In the genomic region with DNA sequence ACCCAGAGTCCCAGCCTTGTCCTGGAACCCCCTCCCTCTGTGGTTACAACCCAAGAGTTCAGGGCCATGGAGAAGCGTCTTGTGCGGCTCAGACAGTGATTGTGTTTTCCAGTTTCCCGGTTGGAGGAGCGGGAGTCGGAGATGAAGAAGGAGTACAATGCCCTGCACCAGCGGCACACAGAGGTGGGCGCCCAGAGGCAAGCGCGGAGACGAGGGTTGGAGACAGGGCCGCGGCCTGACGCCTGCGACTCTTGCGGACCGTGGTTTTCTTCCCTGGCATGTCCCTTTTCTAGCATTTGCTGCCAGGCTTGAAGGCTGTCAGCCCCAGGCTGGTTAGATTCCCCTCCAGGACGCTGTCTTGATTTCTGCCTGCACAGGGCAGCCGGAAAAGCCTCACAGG, we compare ENCODE assay signal across 27 cellular contexts.
"Had no signal": no experiment of that assay in that cellular context is flagged by ENCODE, and none has a peak within 500 bp of the region (broad histone marks: within the 10 kb centered on the region; RNA-seq: fewer than 3 reads in every experiment).

No MANE protein-coding gene starts in this region.

- ATAC-seq: activated naive CD4-positive, alpha-beta T cell treated with anti-CD3 and anti-CD28 coated beads, Interleukin-2, amount 50 U/mL, for 72 hours; activated T-cell treated with anti-CD3 and anti-CD28 coated beads, Interleukin-2, amount 50 U/mL, for 72 hours had no signal

- H3K4me1 ChIP-seq: ascending aorta had no signal

- H3K4me1 Mint-ChIP-seq: activated CD4-positive, alpha-beta memory T cell treated with anti-CD3 and anti-CD28 coated beads, Interleukin-2, amount 10 ng/mL, durations not matched to agents 7 days and 5 days; activated naive CD4-positive, alpha-beta T cell treated with anti-CD3 and anti-CD28 coated beads, Interleukin-2, amount 10 ng/mL, durations not matched to agents 7 days and 5 days; endodermal cell had no signal

- FAIRE-seq: bronchial epithelial cell, frontal cortex had no signal

- DNase-seq: activated CD4-positive, alpha-beta memory T cell treated with anti-CD3 and anti-CD28 coated beads, Interleukin-2, amount 10 ng/mL, durations not matched to agents 7 days and 5 days; activated CD4-positive, alpha-beta T cell treated with anti-CD3 and anti-CD28 coated beads for 1 hour; activated CD4-positive, alpha-beta T cell treated with anti-CD3 and anti-CD28 coated beads for 4 hours; activated CD4-positive, alpha-beta T cell treated with anti-CD3 and anti-CD28 coated beads, Interleukin-2, amount 10 ng/mL, durations not matched to agents 7 days and 5 days; activated CD4-positive, alpha-beta T cell treated with anti-CD3 and anti-CD28 coated beads, Interleukin-2, amount 50 U/mL, for 4 hours; activated CD8-positive, alpha-beta memory T cell treated with anti-CD3 and anti-CD28 coated beads, Interleukin-2, amount 50 U/mL, for 48 hours; activated gamma-delta T cell; activated naive CD4-positive, alpha-beta T cell; activated naive CD4-positive, alpha-beta T cell treated with anti-CD3 and anti-CD28 coated beads, Interleukin-2, amount 10 ng/mL, durations not matched to agents 7 days and 5 days; activated naive CD8-positive, alpha-beta T cell treated with anti-CD3 and anti-CD28 coated beads, Interleukin-2, amount 10 ng/mL, durations not matched to agents 7 days and 5 days; activated T-cell treated with anti-CD3 and anti-CD28 coated beads for 4 hours; activated T-cell treated with anti-CD3 and anti-CD28 coated beads, Interleukin-2, amount 50 U/mL, for 24 hours; activated T-cell treated with anti-CD3 and anti-CD28 coated beads, Interleukin-2, amount 50 U/mL, for 72 hours; brain microvascular endothelial cell; dorsolateral prefrontal cortex; effector memory CD4-positive, alpha-beta T cell; endodermal cell; head of caudate nucleus; T-helper 2 cell had no signal

- H3K27me3 Mint-ChIP-seq: activated CD4-positive, alpha-beta memory T cell treated with anti-CD3 and anti-CD28 coated beads, Interleukin-2, amount 10 ng/mL, durations not matched to agents 7 days and 5 days; activated CD4-positive, alpha-beta T cell treated with anti-CD3 and anti-CD28 coated beads, Interleukin-2, amount 10 ng/mL, durations not matched to agents 7 days and 5 days; activated naive CD4-positive, alpha-beta T cell treated with anti-CD3 and anti-CD28 coated beads, Interleukin-2, amount 10 ng/mL, durations not matched to agents 7 days and 5 days; activated naive CD8-positive, alpha-beta T cell treated with anti-CD3 and anti-CD28 coated beads, Interleukin-2, amount 10 ng/mL, durations not matched to agents 7 days and 5 days; activated T-cell treated with anti-CD3 and anti-CD28 coated beads, Interleukin-2, amount 50 U/mL, for 24 hours; central memory CD8-positive, alpha-beta T cell; dendritic cell treated with granulocyte-macrophage colony-stimulating factor and Interleukin-4, amounts not matched to agents 40 ng/mL and 50 ng/mL, for 4 days had no signal

- H3K4me3 Mint-ChIP-seq: activated CD4-positive, alpha-beta memory T cell treated with anti-CD3 and anti-CD28 coated beads, Interleukin-2, amount 10 ng/mL, durations not matched to agents 7 days and 5 days; activated CD4-positive, alpha-beta T cell treated with anti-CD3 and anti-CD28 coated beads, Interleukin-2, amount 10 ng/mL, durations not matched to agents 7 days and 5 days; activated naive CD4-positive, alpha-beta T cell treated with anti-CD3 and anti-CD28 coated beads, Interleukin-2, amount 10 ng/mL, durations not matched to agents 7 days and 5 days; activated naive CD8-positive, alpha-beta T cell treated with anti-CD3 and anti-CD28 coated beads, Interleukin-2, amount 10 ng/mL, durations not matched to agents 7 days and 5 days; activated T-cell treated with anti-CD3 and anti-CD28 coated beads, Interleukin-2, amount 50 U/mL, for 24 hours; activated T-cell treated with anti-CD3 and anti-CD28 coated beads, Interleukin-2, amount 50 U/mL, for 72 hours; central memory CD8-positive, alpha-beta T cell; dendritic cell treated with granulocyte-macrophage colony-stimulating factor and Interleukin-4, amounts not matched to agents 40 ng/mL and 50 ng/mL, for 4 days; endodermal cell had no signal

- H3K9me3 Mint-ChIP-seq: activated CD4-positive, alpha-beta memory T cell treated with anti-CD3 and anti-CD28 coated beads, Interleukin-2, amount 10 ng/mL, durations not matched to agents 7 days and 5 days; activated CD4-positive, alpha-beta T cell treated with anti-CD3 and anti-CD28 coated beads, Interleukin-2, amount 10 ng/mL, durations not matched to agents 7 days and 5 days; activated naive CD4-positive, alpha-beta T cell treated with anti-CD3 and anti-CD28 coated beads, Interleukin-2, amount 10 ng/mL, durations not matched to agents 7 days and 5 days; activated naive CD4-positive, alpha-beta T cell treated with anti-CD3 and anti-CD28 coated beads, Interleukin-2, amount 50 U/mL, for 72 hours; activated naive CD8-positive, alpha-beta T cell treated with anti-CD3 and anti-CD28 coated beads, Interleukin-2, amount 10 ng/mL, durations not matched to agents 7 days and 5 days; activated T-cell treated with anti-CD3 and anti-CD28 coated beads, Interleukin-2, amount 50 U/mL, for 24 hours; activated T-cell treated with anti-CD3 and anti-CD28 coated beads, Interleukin-2, amount 50 U/mL, for 72 hours; central memory CD8-positive, alpha-beta T cell; dendritic cell treated with granulocyte-macrophage colony-stimulating factor and Interleukin-4, amounts not matched to agents 40 ng/mL and 50 ng/mL, for 4 days; endodermal cell had no signal

- H3K27ac Mint-ChIP-seq: activated CD4-positive, alpha-beta memory T cell treated with anti-CD3 and anti-CD28 coated beads, Interleukin-2, amount 10 ng/mL, durations not matched to agents 7 days and 5 days; activated CD4-positive, alpha-beta T cell treated with anti-CD3 and anti-CD28 coated beads, Interleukin-2, amount 10 ng/mL, durations not matched to agents 7 days and 5 days; activated naive CD4-positive, alpha-beta T cell treated with anti-CD3 and anti-CD28 coated beads, Interleukin-2, amount 10 ng/mL, durations not matched to agents 7 days and 5 days; activated naive CD8-positive, alpha-beta T cell treated with anti-CD3 and anti-CD28 coated beads, Interleukin-2, amount 10 ng/mL, durations not matched to agents 7 days and 5 days; activated T-cell treated with anti-CD3 and anti-CD28 coated beads, Interleukin-2, amount 50 U/mL, for 24 hours; activated T-cell treated with anti-CD3 and anti-CD28 coated beads, Interleukin-2, amount 50 U/mL, for 72 hours; dendritic cell treated with granulocyte-macrophage colony-stimulating factor and Interleukin-4, amounts not matched to agents 40 ng/mL and 50 ng/mL, for 4 days; endodermal cell had no signal

- H3K27ac ChIP-seq: ascending aorta, brain microvascular endothelial cell, coronary artery, esophagus muscularis mucosa had no signal

- H3K27me3 ChIP-seq: ascending aorta, brain microvascular endothelial cell, dorsolateral prefrontal cortex, esophagus muscularis mucosa had no signal

- H3K9me3 ChIP-seq: ascending aorta, esophagus muscularis mucosa had no signal

- H3K36me3 Mint-ChIP-seq: activated naive CD4-positive, alpha-beta T cell treated with anti-CD3 and anti-CD28 coated beads, Interleukin-2, amount 50 U/mL, for 72 hours had no signal

- H3K4me3 ChIP-seq: ascending aorta, coronary artery, dorsolateral prefrontal cortex, esophagus muscularis mucosa had no signal
